Comparison of ENCODE assay signal across 8 cellular contexts in the genomic region with DNA sequence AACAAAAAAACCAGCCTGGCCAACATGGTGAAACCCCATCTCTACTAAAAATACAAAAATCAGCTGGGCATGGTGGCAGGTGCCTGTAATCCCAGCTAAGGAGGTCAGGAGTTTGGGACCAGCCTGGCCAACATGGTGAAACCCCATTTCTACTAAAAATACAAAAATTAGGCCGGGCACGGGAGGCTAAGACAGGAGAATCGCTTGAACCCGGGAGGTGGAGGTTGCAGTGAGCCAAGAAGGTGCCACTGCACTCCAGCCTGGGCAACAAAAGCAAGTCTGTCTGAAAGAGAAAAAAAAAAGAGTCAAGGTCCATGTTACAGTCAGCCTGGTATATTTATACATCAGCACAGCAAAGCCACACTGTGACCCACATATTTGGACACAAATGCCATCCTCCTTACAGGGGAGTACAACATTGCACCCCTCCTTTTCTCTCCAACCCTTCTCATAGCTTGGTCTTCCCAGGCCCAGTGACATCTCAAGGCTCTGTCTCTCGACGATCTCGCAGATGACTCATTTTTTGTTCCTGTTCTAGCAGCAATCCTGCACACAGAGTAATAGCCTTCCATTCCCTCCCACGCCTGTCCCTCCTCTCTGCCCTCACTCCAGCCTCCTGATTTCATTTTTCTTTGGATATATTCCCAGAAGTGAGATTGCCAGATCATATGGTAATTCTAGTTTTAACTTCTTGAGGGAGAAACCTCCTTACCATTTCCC. TPM values are rescaled to one million over a fixed set of nuclear protein-coding genes. Genes with fewer than 3 reads are reported as not detected.
DNase-seq lines count a peak whose midpoint lies in the region; ATAC-seq and TF ChIP-seq lines count a peak whose summit lies in the region.

No MANE protein-coding gene starts in this region.

- TF ChIP-seq CTCF in foreskin fibroblast (IDR thresholded peaks at IDR 0.05; ENCODE audit: low read depth, low read length) = no peak

- DNase-seq in GDM1 (lab: John Stamatoyannopoulos, UW) (peak; percentile 4), SK-MEL-5 (ENCODE audit: low read depth, low spot score) (peak; percentile 36), foreskin fibroblast (peak; percentile 89 to 95), sciatic nerve (ENCODE audit: low spot score) (no peak)
- DNase-seq in activated T-cell treated with anti-CD3 and anti-CD28 coated beads, Interleukin-2, amount 50 U/mL, for 48 hours = no peak

- intact Hi-C loops in sciatic nerve (cut with DNase I) = no loop called here

- in situ Hi-C loops in SK-MEL-5 (cut with HindIII; ENCODE audit: low pct_unique_long_range_greater_than_20kb, low sequenced_read_pairs) = no loop called here

- H3K4me3 ChIP-seq in foreskin fibroblast (ENCODE audit: low read depth in 1 of 2, low read length in 2 of 2) = no peak overlapping the region

- ATAC-seq in sciatic nerve = peak; percentile 84
- ATAC-seq in GM18517 (IDR thresholded peaks at IDR 0.05; ENCODE audit: unreplicated experiment) = no peak
- ATAC-seq in GM19328 (IDR thresholded peaks at IDR 0.05; ENCODE audit: unreplicated experiment) = no peak
- no peak for ATAC-seq in HG03039 (IDR thresholded peaks at IDR 0.05; ENCODE audit: unreplicated experiment)

RNA-seq across cellular contexts. Expression of gene DPP9, which starts 21.0 kb away (rescaled TPM):
- total RNA-seq in SK-MEL-5 (2014; rRNA removed; shearing (Covaris generic)) = 34.4 and 47.9 TPM in 2 replicates
- 135 and 137 TPM in 2 replicates for polyA plus RNA-seq in SK-MEL-5 (2015; cell fraction: cytosol; rRNA removed)
- 64.0 and 107 TPM in 2 replicates for polyA plus RNA-seq in SK-MEL-5 (2015; cell fraction: nucleus; rRNA removed)
- total RNA-seq in sciatic nerve = 47.7 TPM

RNA-seq across cellular contexts. Expression of gene FEM1A, which starts 46.9 kb away (rescaled TPM):
- 10.7 and 11.6 TPM in 2 replicates for total RNA-seq in SK-MEL-5 (2014; rRNA removed; shearing (Covaris generic))
- 15.3 and 21.1 TPM in 2 replicates for polyA plus RNA-seq in SK-MEL-5 (2015; cell fraction: cytosol; rRNA removed)
- polyA plus RNA-seq in SK-MEL-5 (2015; cell fraction: nucleus; rRNA removed) = 4.0 and 4.3 TPM in 2 replicates
- 7.5 TPM for total RNA-seq in sciatic nerve

Comparison
In these comparisons a context has a peak if more than half of its experiments do, and no peak if none do; other contexts are left out.
1. DNase-seq: peak in GDM1 (single experiment), SK-MEL-5 (single experiment) and foreskin fibroblast (2 of 2); none in sciatic nerve (single experiment) and activated T-cell treated with anti-CD3 and anti-CD28 coated beads, Interleukin-2, amount 50 U/mL, for 48 hours (0 of 2).